ENCODE assay signal across 20 cellular contexts in the genomic region with DNA sequence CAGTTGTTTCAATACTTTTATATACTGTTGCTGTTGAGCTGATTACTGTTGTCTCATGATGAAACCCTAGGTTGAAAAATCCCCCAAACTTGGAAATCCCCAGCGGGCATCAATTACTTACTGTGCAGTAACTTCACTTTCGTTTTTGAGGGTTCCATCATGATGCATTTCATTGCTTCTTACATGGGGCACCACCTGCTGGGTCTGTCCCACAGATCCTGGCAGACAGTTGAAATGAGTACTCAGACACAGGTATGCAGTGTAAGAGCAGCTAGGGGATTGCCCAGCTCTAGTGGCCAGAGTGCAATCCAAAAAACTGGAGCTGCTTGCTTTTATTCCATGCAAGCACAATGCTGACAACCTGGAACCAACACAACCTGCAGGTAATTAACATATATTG.
DNase-seq lines count a peak whose midpoint lies in the region; ATAC-seq and TF ChIP-seq lines count a peak whose summit lies in the region.
"Had no signal": no experiment of that assay in that cellular context is flagged by ENCODE, and none has a peak within 500 bp of the region (broad histone marks: within the 10 kb centered on the region; RNA-seq: fewer than 3 reads in every experiment).

No MANE protein-coding gene starts in this region.

- H4K20me1 ChIP-seq in GM23338 (replicated peaks; ENCODE audit: insufficient read depth): no peaks in the 10 kb centered on the region

- no peak overlapping the region for H3K4me2 ChIP-seq in GM23338

- TF ChIP-seq CTCF in GM23338 (conservative IDR thresholded peaks at IDR 0.05; ENCODE audit: low read depth in 2 of 2) (no peak), right lobe of liver (IDR thresholded peaks at IDR 0.05) (no peak)

- H2AFZ ChIP-seq in GM23338: no peak overlapping the region

- TF ChIP-seq POLR2A in right lobe of liver (IDR thresholded peaks at IDR 0.05): no peak

- H3K4me3 Mint-ChIP-seq in stimulated activated naive CD8-positive, alpha-beta T cell treated with anti-CD3 and anti-CD28 coated beads, Interleukin-15, amount 100 ng/mL, for 72 hours: no peak overlapping the region
- H3K4me3 Mint-ChIP-seq in GM23338: no peak overlapping the region
- no peak overlapping the region for H3K4me3 Mint-ChIP-seq in stimulated activated naive B cell treated with anti-CD40 and anti-IgM and Interleukin-4, amounts not matched to agents 10 μg/mL and 1 μg/mL and 100 μg/mL, for 72 hours
- no peak overlapping the region for H3K4me3 Mint-ChIP-seq in naive thymus-derived CD8-positive, alpha-beta T cell
- H3K4me3 Mint-ChIP-seq: activated T-cell treated with anti-CD3 and anti-CD28 coated beads, Interleukin-2, amount 50 U/mL, for 24 hours; immature natural killer cell had no signal

- peak overlapping the region in 1 of 2 donors; percentile 48 for H3K27ac Mint-ChIP-seq in stimulated activated naive CD8-positive, alpha-beta T cell treated with anti-CD3 and anti-CD28 coated beads, Interleukin-15, amount 100 ng/mL, for 72 hours
- no peak overlapping the region for H3K27ac Mint-ChIP-seq in GM23338
- no peak overlapping the region for H3K27ac Mint-ChIP-seq in stimulated activated naive B cell treated with anti-CD40 and anti-IgM and Interleukin-4, amounts not matched to agents 10 μg/mL and 1 μg/mL and 100 μg/mL, for 72 hours
- H3K27ac Mint-ChIP-seq in naive thymus-derived CD8-positive, alpha-beta T cell: no peak overlapping the region
- H3K27ac Mint-ChIP-seq: activated T-cell treated with anti-CD3 and anti-CD28 coated beads, Interleukin-2, amount 50 U/mL, for 24 hours; immature natural killer cell had no signal

- no peaks in the 10 kb centered on the region for H3K27me3 Mint-ChIP-seq in stimulated activated naive CD8-positive, alpha-beta T cell treated with anti-CD3 and anti-CD28 coated beads, Interleukin-15, amount 100 ng/mL, for 72 hours
- peaks cover 5% of the 10 kb centered on the region for H3K27me3 Mint-ChIP-seq in GM23338 (ENCODE audit: insufficient read depth, low read depth, poor library complexity)
- no peaks in the 10 kb centered on the region for H3K27me3 Mint-ChIP-seq in stimulated activated naive B cell treated with anti-CD40 and anti-IgM and Interleukin-4, amounts not matched to agents 10 μg/mL and 1 μg/mL and 100 μg/mL, for 72 hours
- peaks cover 0 to 3% (median 0%) of the 10 kb centered on the region in 5 donors for H3K27me3 Mint-ChIP-seq in naive thymus-derived CD8-positive, alpha-beta T cell
- H3K27me3 Mint-ChIP-seq: activated T-cell treated with anti-CD3 and anti-CD28 coated beads, Interleukin-2, amount 50 U/mL, for 24 hours had no signal

- WGBS in right lobe of liver (ENCODE audit: insufficient coverage, low coverage, low lambda C conversion rate, missing lambda C conversion rate): 65% methylated on average over 2 of the region's 2 CpGs

- H3K4me1 ChIP-seq in GM23338 (ENCODE audit: insufficient read depth) (no peaks in the 10 kb centered on the region), right lobe of liver (no peaks in the 10 kb centered on the region)
- H3K4me1 ChIP-seq: pancreas, tibial nerve had no signal

- POLR2A ChIA-PET in naive thymus-derived CD8-positive, alpha-beta T cell (lab: Charles Lee): no interaction called here

- H3K4me3 ChIP-seq in GM23338: no peak overlapping the region
- no peak overlapping the region for H3K4me3 ChIP-seq in right lobe of liver
- H3K4me3 ChIP-seq: lung, pancreas, tibial nerve had no signal

- H3K9me3 ChIP-seq in right lobe of liver: no peaks in the 10 kb centered on the region
- H3K9me3 ChIP-seq: pancreas had no signal

- no peak overlapping the region for H3K27ac ChIP-seq in GM23338 (ENCODE audit: low read depth)
- H3K27ac ChIP-seq in right lobe of liver: no peak overlapping the region
- H3K27ac ChIP-seq: HL-60, pancreas, tibial nerve had no signal

- H3K4me1 Mint-ChIP-seq in stimulated activated naive CD8-positive, alpha-beta T cell treated with anti-CD3 and anti-CD28 coated beads, Interleukin-15, amount 100 ng/mL, for 72 hours: no peaks in the 10 kb centered on the region
- no peaks in the 10 kb centered on the region for H3K4me1 Mint-ChIP-seq in GM23338
- no peaks in the 10 kb centered on the region for H3K4me1 Mint-ChIP-seq in stimulated activated naive B cell treated with anti-CD40 and anti-IgM and Interleukin-4, amounts not matched to agents 10 μg/mL and 1 μg/mL and 100 μg/mL, for 72 hours
- no peaks in the 10 kb centered on the region for H3K4me1 Mint-ChIP-seq in naive thymus-derived CD8-positive, alpha-beta T cell
- H3K4me1 Mint-ChIP-seq: immature natural killer cell had no signal

- H3K36me3 Mint-ChIP-seq in GM23338 (ENCODE audit: low read depth): peaks cover 9% of the 10 kb centered on the region; the same call in 2 of the 3 replicates
- H3K36me3 Mint-ChIP-seq in stimulated activated naive B cell treated with anti-CD40 and anti-IgM and Interleukin-4, amounts not matched to agents 10 μg/mL and 1 μg/mL and 100 μg/mL, for 72 hours: no peaks in the 10 kb centered on the region
- peaks cover 0 to 27% (median 2%) of the 10 kb centered on the region in 3 donors for H3K36me3 Mint-ChIP-seq in naive thymus-derived CD8-positive, alpha-beta T cell
- H3K36me3 Mint-ChIP-seq: immature natural killer cell had no signal

- no peaks in the 10 kb centered on the region for H3K9me2 ChIP-seq in GM23338 (ENCODE audit: insufficient read depth)

- H3F3A ChIP-seq in GM23338 (replicated peaks; ENCODE audit: low read depth): no peaks in the 10 kb centered on the region

- DNase-seq in stimulated activated naive CD8-positive, alpha-beta T cell treated with anti-CD3 and anti-CD28 coated beads, Interleukin-15, amount 100 ng/mL, for 72 hours: peak; percentile 1 to 49
- DNase-seq in stimulated activated naive CD8-positive, alpha-beta T cell treated with anti-CD3 and anti-CD28 coated beads, Interleukin-15, Interleukin-2, amounts not matched to agents 100 U/mL and 50 U/mL, for 24 hours: no peak
- DNase-seq in GM23338 (ENCODE audit: low spot score): peak; percentile 4
- DNase-seq in OCI-M1 (lab: John Stamatoyannopoulos, UW): peak; percentile 47
- DNase-seq in stimulated activated naive B cell treated with anti-CD40 and anti-IgM and Interleukin-4, amounts not matched to agents 10 μg/mL and 1 μg/mL and 100 μg/mL, for 72 hours: peak; percentile 13
- no peak for DNase-seq in naive thymus-derived CD8-positive, alpha-beta T cell
- no peak for DNase-seq in right lobe of liver
- DNase-seq: activated T-cell treated with anti-CD3 and anti-CD28 coated beads, Interleukin-2, amount 50 U/mL, for 24 hours; central memory CD4-positive, alpha-beta T cell; COR-L47; GDM1; head of caudate nucleus; immature natural killer cell; NCI-H526; pancreas; T1000 had no signal

- peak; percentile 97 for ATAC-seq in stimulated activated naive CD8-positive, alpha-beta T cell treated with anti-CD3 and anti-CD28 coated beads, Interleukin-15, amount 100 ng/mL, for 72 hours
- no peak for ATAC-seq in stimulated activated naive CD8-positive, alpha-beta T cell treated with anti-CD3 and anti-CD28 coated beads, Interleukin-15, Interleukin-2, amounts not matched to agents 100 U/mL and 50 U/mL, for 24 hours
- ATAC-seq in GM23338 (no peak), GM21515 (IDR thresholded peaks at IDR 0.05; ENCODE audit: unreplicated experiment) (no peak), right lobe of liver (no peak)
- peak; percentile 87 to 92 for ATAC-seq in stimulated activated naive B cell treated with anti-CD40 and anti-IgM and Interleukin-4, amounts not matched to agents 10 μg/mL and 1 μg/mL and 100 μg/mL, for 72 hours (replicated peaks)
- no peak for ATAC-seq in naive thymus-derived CD8-positive, alpha-beta T cell
- ATAC-seq: pancreas had no signal

- intact Hi-C loops in right lobe of liver (cut with DNase I): no loop called here

- peaks cover 13 to 40% of the 10 kb centered on the region in 2 donors for H3K9me3 Mint-ChIP-seq in stimulated activated naive CD8-positive, alpha-beta T cell treated with anti-CD3 and anti-CD28 coated beads, Interleukin-15, amount 100 ng/mL, for 72 hours
- peaks cover 76% of the 10 kb centered on the region for H3K9me3 Mint-ChIP-seq in GM23338
- peaks cover 8 to 18% of the 10 kb centered on the region in 2 donors for H3K9me3 Mint-ChIP-seq in stimulated activated naive B cell treated with anti-CD40 and anti-IgM and Interleukin-4, amounts not matched to agents 10 μg/mL and 1 μg/mL and 100 μg/mL, for 72 hours
- peaks cover 9 to 69% (median 38%) of the 10 kb centered on the region in 9 donors for H3K9me3 Mint-ChIP-seq in naive thymus-derived CD8-positive, alpha-beta T cell

- H3K27me3 ChIP-seq in GM23338 (ENCODE audit: insufficient read depth) (no peaks in the 10 kb centered on the region), right lobe of liver (no peaks in the 10 kb centered on the region)
- H3K27me3 ChIP-seq: pancreas, tibial nerve had no signal

- H3K79me2 ChIP-seq in GM23338 (replicated peaks; ENCODE audit: insufficient read depth): no peaks in the 10 kb centered on the region

- no peaks in the 10 kb centered on the region for H3K36me3 ChIP-seq in GM23338 (ENCODE audit: insufficient read depth)
- H3K36me3 ChIP-seq in right lobe of liver: no peaks in the 10 kb centered on the region
- H3K36me3 ChIP-seq: pancreas, tibial nerve had no signal

TF ChIP-seq in GM23338, 12 proteins besides CTCF, POLR2A, EP300 and RAD21 (continues in another document):
- TF ChIP-seq POLR2AphosphoS5 (IDR thresholded peaks at IDR 0.05; ENCODE audit: low read depth): no peak

Comparison
In these comparisons a context has a peak if more than half of its experiments do, and no peak if none do; other contexts are left out.
1. ATAC-seq: peak in stimulated activated naive CD8-positive, alpha-beta T cell treated with anti-CD3 and anti-CD28 coated beads, Interleukin-15, amount 100 ng/mL, for 72 hours (single experiment) and stimulated activated naive B cell treated with anti-CD40 and anti-IgM and Interleukin-4, amounts not matched to agents 10 μg/mL and 1 μg/mL and 100 μg/mL, for 72 hours (2 of 2); none in stimulated activated naive CD8-positive, alpha-beta T cell treated with anti-CD3 and anti-CD28 coated beads, Interleukin-15, Interleukin-2, amounts not matched to agents 100 U/mL and 50 U/mL, for 24 hours (single experiment), GM23338 (single experiment), naive thymus-derived CD8-positive, alpha-beta T cell (0 of 2), GM21515 (single experiment) and right lobe of liver (0 of 4).
2. DNase-seq: peak in stimulated activated naive CD8-positive, alpha-beta T cell treated with anti-CD3 and anti-CD28 coated beads, Interleukin-15, amount 100 ng/mL, for 72 hours (2 of 2), GM23338 (single experiment), OCI-M1 (single experiment) and stimulated activated naive B cell treated with anti-CD40 and anti-IgM and Interleukin-4, amounts not matched to agents 10 μg/mL and 1 μg/mL and 100 μg/mL, for 72 hours (single experiment); none in stimulated activated naive CD8-positive, alpha-beta T cell treated with anti-CD3 and anti-CD28 coated beads, Interleukin-15, Interleukin-2, amounts not matched to agents 100 U/mL and 50 U/mL, for 24 hours (single experiment), naive thymus-derived CD8-positive, alpha-beta T cell (0 of 10) and right lobe of liver (0 of 3).